Comparison of ENCODE assay signal across 18 cellular contexts in the genomic region with DNA sequence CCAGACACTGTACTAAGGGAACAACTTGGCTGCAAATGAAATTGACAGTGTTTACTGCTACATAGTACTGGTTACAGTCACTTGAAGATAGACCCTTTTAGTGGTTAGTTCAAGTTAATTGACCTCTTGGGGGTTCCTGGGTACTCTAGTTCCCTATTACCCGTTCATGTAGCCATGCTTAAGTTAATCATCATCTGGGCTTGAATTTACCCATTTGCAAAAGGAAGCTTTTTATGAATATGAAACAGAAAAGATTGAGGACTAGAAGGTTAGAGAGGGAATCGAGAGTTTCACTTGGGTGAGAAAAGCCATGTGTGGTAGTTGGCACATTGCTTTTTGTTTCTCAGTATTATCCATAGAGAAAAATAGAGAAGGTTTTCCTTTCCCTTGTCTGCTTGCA. TPM values are rescaled to one million over a fixed set of nuclear protein-coding genes. Genes with fewer than 3 reads are reported as not detected.
DNase-seq lines count a peak whose midpoint lies in the region; ATAC-seq and TF ChIP-seq lines count a peak whose summit lies in the region.
"Had no signal": no experiment of that assay in that cellular context is flagged by ENCODE, and none has a peak within 500 bp of the region (broad histone marks: within the 10 kb centered on the region; RNA-seq: fewer than 3 reads in every experiment).

No MANE protein-coding gene starts in this region.

- H3K9me3 Mint-ChIP-seq in activated T-helper 2 cell treated with anti-CD3 and anti-CD28 coated beads, Interferon-gamma antibody, Interleukin-2, Interleukin-4, amounts not matched to agents 10 μg/mL and 5 μg/mL and 100 μg/mL, durations not matched to agents 14 hours and 24 hours and 36 hours, result no peaks in the 10 kb centered on the region
- H3K9me3 Mint-ChIP-seq: activated naive CD4-positive, alpha-beta T cell treated with anti-CD3 and anti-CD28 coated beads, Interleukin-2, amount 50 U/mL, for 24 hours had no signal

- peaks cover 2% of the 10 kb centered on the region for H3K36me3 Mint-ChIP-seq in T-helper 17 cell (ENCODE audit: low read depth)
- H3K36me3 Mint-ChIP-seq in activated T-helper 2 cell treated with anti-CD3 and anti-CD28 coated beads, Interferon-gamma antibody, Interleukin-2, Interleukin-4, amounts not matched to agents 10 μg/mL and 5 μg/mL and 100 μg/mL, durations not matched to agents 14 hours and 24 hours and 36 hours (ENCODE audit: low read depth), result peaks cover 23% of the 10 kb centered on the region

- H3K4me1 Mint-ChIP-seq in T-helper 17 cell, result peaks cover 27% of the 10 kb centered on the region
- H3K4me1 Mint-ChIP-seq in activated T-helper 2 cell treated with anti-CD3 and anti-CD28 coated beads, Interferon-gamma antibody, Interleukin-2, Interleukin-4, amounts not matched to agents 10 μg/mL and 5 μg/mL and 100 μg/mL, durations not matched to agents 14 hours and 24 hours and 36 hours (ENCODE audit: low read depth), result peaks cover 25% of the 10 kb centered on the region

- ATAC-seq in GM18858 (IDR thresholded peaks at IDR 0.05; ENCODE audit: unreplicated experiment), result peak; percentile 48
- peak; percentile 26 for ATAC-seq in GM21529 (IDR thresholded peaks at IDR 0.05; ENCODE audit: unreplicated experiment)
- ATAC-seq in HG03103 (IDR thresholded peaks at IDR 0.05; ENCODE audit: low read depth, unreplicated experiment), result peak; percentile 30
- ATAC-seq in T-helper 17 cell, result no peak
- no peak for ATAC-seq in sciatic nerve
- ATAC-seq: HCT116, left ventricle myocardium superior had no signal

- no peak for TF ChIP-seq CTCF in GM13977 (IDR thresholded peaks at IDR 0.05; ENCODE audit: extremely low read depth, insufficient read depth, missing control alignments)

- no peak for DNase-seq in T-helper 17 cell
- DNase-seq in activated T-helper 2 cell treated with anti-CD3 and anti-CD28 coated beads, Interferon-gamma antibody, Interleukin-2, Interleukin-4, amounts not matched to agents 10 μg/mL and 5 μg/mL and 100 μg/mL, durations not matched to agents 14 hours and 24 hours and 36 hours (ENCODE audit: low spot score), result no peak
- no peak for DNase-seq in NAMALWA (ENCODE audit: low spot score)
- DNase-seq in GM13977 (ENCODE audit: low spot score), result no peak
- DNase-seq in sciatic nerve (ENCODE audit: low spot score), result no peak
- DNase-seq: activated CD4-positive, alpha-beta T cell treated with anti-CD3 and anti-CD28 coated beads, Interleukin-2, amount 50 U/mL, for 4 hours; erythroblast; left ventricle myocardium superior; NCI-H1417 treated with DMSO at 0.1 percent for 48 hours; NCI-H510A treated with DMSO at 0.1 percent for 48 hours; sigmoid colon; T1000 had no signal

- in situ Hi-C loops in GM13977 (cut with MboI; ENCODE audit: low pct_unique_long_range_greater_than_20kb, low sequenced_read_pairs, unreplicated experiment), result no loop called here

- no peak overlapping the region for H3K4me3 Mint-ChIP-seq in T-helper 17 cell
- no peak overlapping the region for H3K4me3 Mint-ChIP-seq in activated T-helper 2 cell treated with anti-CD3 and anti-CD28 coated beads, Interferon-gamma antibody, Interleukin-2, Interleukin-4, amounts not matched to agents 10 μg/mL and 5 μg/mL and 100 μg/mL, durations not matched to agents 14 hours and 24 hours and 36 hours (ENCODE audit: low read depth)

- intact Hi-C loops in activated T-helper 2 cell treated with anti-CD3 and anti-CD28 coated beads, Interferon-gamma antibody, Interleukin-2, Interleukin-4, amounts not matched to agents 10 μg/mL and 5 μg/mL and 100 μg/mL, durations not matched to agents 14 hours and 24 hours and 36 hours (cut with micrococcal nuclease), result no loop called here
- intact Hi-C loops in sciatic nerve (cut with DNase I), result no loop called here

- no peaks in the 10 kb centered on the region for H3K9me3 ChIP-seq in T-helper 17 cell (ENCODE audit: control insufficient read depth, low read length, poor library complexity, severe bottlenecking)
- H3K9me3 ChIP-seq: BLaER1, sigmoid colon had no signal

- H3K27ac Mint-ChIP-seq in T-helper 17 cell, result peak overlapping the region; percentile 34
- no peak overlapping the region for H3K27ac Mint-ChIP-seq in activated T-helper 2 cell treated with anti-CD3 and anti-CD28 coated beads, Interferon-gamma antibody, Interleukin-2, Interleukin-4, amounts not matched to agents 10 μg/mL and 5 μg/mL and 100 μg/mL, durations not matched to agents 14 hours and 24 hours and 36 hours

- peaks cover 8% of the 10 kb centered on the region for H3K27me3 Mint-ChIP-seq in T-helper 17 cell
- H3K27me3 Mint-ChIP-seq in activated T-helper 2 cell treated with anti-CD3 and anti-CD28 coated beads, Interferon-gamma antibody, Interleukin-2, Interleukin-4, amounts not matched to agents 10 μg/mL and 5 μg/mL and 100 μg/mL, durations not matched to agents 14 hours and 24 hours and 36 hours (ENCODE audit: low read depth), result peaks cover 13% of the 10 kb centered on the region
- H3K27me3 Mint-ChIP-seq: activated naive CD4-positive, alpha-beta T cell treated with anti-CD3 and anti-CD28 coated beads, Interleukin-2, amount 50 U/mL, for 24 hours had no signal

RNA-seq across cellular contexts. Expression of a gene that starts 2.7 kb away (rescaled TPM):
- total RNA-seq in T-helper 17 cell, result 100 to 1,000 TPM in 1 of 2 donors, 10 to 100 TPM in 1; 83.2 to 102 TPM
- total RNA-seq in activated T-helper 2 cell treated with anti-CD3 and anti-CD28 coated beads, Interferon-gamma antibody, Interleukin-2, Interleukin-4, amounts not matched to agents 10 μg/mL and 5 μg/mL and 100 μg/mL, durations not matched to agents 14 hours and 24 hours and 36 hours, result 40.6 and 44.4 TPM in 2 replicates
- total RNA-seq in sciatic nerve, result 58.1 TPM

RNA-seq across cellular contexts. Expression of a gene that starts 30.8 kb away (rescaled TPM):
- total RNA-seq in T-helper 17 cell (1 to 10 TPM; 4.0 to 4.1 TPM), sciatic nerve (10.7 TPM)
- total RNA-seq in activated T-helper 2 cell treated with anti-CD3 and anti-CD28 coated beads, Interferon-gamma antibody, Interleukin-2, Interleukin-4, amounts not matched to agents 10 μg/mL and 5 μg/mL and 100 μg/mL, durations not matched to agents 14 hours and 24 hours and 36 hours, result 17.6 and 17.9 TPM in 2 replicates

Comparison
In these comparisons a context has a peak if more than half of its experiments do, and no peak if none do; other contexts are left out.
1. ATAC-seq: peak in GM18858 (single experiment), GM21529 (single experiment) and HG03103 (single experiment); none in T-helper 17 cell (single experiment) and sciatic nerve (single experiment).